In the genomic region with DNA sequence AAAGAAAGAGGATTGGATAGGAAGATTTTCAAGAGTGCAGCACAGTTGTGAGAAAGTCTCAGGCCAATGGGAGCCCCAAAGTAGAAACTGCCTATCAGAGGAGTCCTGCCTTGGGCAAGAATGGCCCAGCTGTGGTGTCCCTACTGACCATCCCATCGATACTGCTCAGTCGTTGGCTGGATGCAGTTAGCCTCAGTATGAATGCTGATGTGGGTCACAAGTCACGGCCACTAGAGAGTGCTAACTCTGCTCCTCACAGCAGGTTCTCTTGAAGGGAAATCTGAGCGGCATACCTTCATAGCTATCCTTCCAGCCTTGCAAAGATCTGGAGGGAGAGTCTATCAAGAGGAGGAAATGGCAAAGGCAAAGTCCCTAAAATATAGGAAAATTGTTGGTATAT, we compare ENCODE assay signal across 9 cellular contexts. TPM values are rescaled to one million over a fixed set of nuclear protein-coding genes. Genes with fewer than 3 reads are reported as not detected.
DNase-seq lines count a peak whose midpoint lies in the region; ATAC-seq and TF ChIP-seq lines count a peak whose summit lies in the region.
"Had no signal": no experiment of that assay in that cellular context is flagged by ENCODE, and none has a peak within 500 bp of the region (broad histone marks: within the 10 kb centered on the region; RNA-seq: fewer than 3 reads in every experiment).

No MANE protein-coding gene starts in this region.

- no peaks in the 10 kb centered on the region for H3K36me3 ChIP-seq in kidney epithelial cell (ENCODE audit: control insufficient read depth, insufficient read depth, low read length)

- peak; percentile 17 for TF ChIP-seq CTCF in kidney epithelial cell (IDR thresholded peaks at IDR 0.05; ENCODE audit: insufficient read depth, low read length, poor library complexity, severe bottlenecking)

- peak; percentile 8 for DNase-seq in Ammon's horn (ENCODE audit: low spot score)
- peak; percentile 3 for DNase-seq in SW480 (ENCODE audit: low spot score)
- no peak for DNase-seq in kidney epithelial cell (ENCODE audit: low read depth)
- DNase-seq in T-helper 1 cell: no peak
- DNase-seq in activated T-cell treated with anti-CD3 and anti-CD28 coated beads, Interleukin-2, amount 50 U/mL, for 48 hours: no peak
- DNase-seq in NCI-H1694 treated with DMSO at 0.1 percent for 48 hours (lab: John Stamatoyannopoulos, UW): no peak
- no peak for DNase-seq in DMS79 treated with DMSO at 0.1 percent for 48 hours (lab: John Stamatoyannopoulos, UW)
- DNase-seq: NCI-H510A had no signal

- no peaks in the 10 kb centered on the region for H3K27me3 ChIP-seq in kidney epithelial cell (ENCODE audit: control insufficient read depth, insufficient read depth, low read length)

- no peak overlapping the region for H3K4me3 ChIP-seq in kidney epithelial cell (ENCODE audit: low read depth, low read length)

- peak; percentile 61 for ATAC-seq in GM21529 (IDR thresholded peaks at IDR 0.05; ENCODE audit: unreplicated experiment)

RNA-seq across cellular contexts. Expression of a gene that starts 11.6 kb away (rescaled TPM):
- 13.1 and 16.3 TPM in 2 replicates for total RNA-seq in kidney epithelial cell

RNA-seq across cellular contexts. Expression of a gene that starts 53.4 kb away (rescaled TPM):
- total RNA-seq in kidney epithelial cell: 4.6 and 5.6 TPM in 2 replicates

RNA-seq across cellular contexts. Expression of a gene that starts 53.5 kb away (rescaled TPM):
- total RNA-seq in kidney epithelial cell: 9.7 and 10.9 TPM in 2 replicates

Comparison
In these comparisons a context has a peak if more than half of its experiments do, and no peak if none do; other contexts are left out.
1. DNase-seq: peak in Ammon's horn (single experiment) and SW480 (single experiment); none in kidney epithelial cell (single experiment), T-helper 1 cell (0 of 5), activated T-cell treated with anti-CD3 and anti-CD28 coated beads, Interleukin-2, amount 50 U/mL, for 48 hours (0 of 2), NCI-H1694 treated with DMSO at 0.1 percent for 48 hours (single experiment) and DMS79 treated with DMSO at 0.1 percent for 48 hours (single experiment).